ENCODE assay signal across 28 cellular contexts in the genomic region with DNA sequence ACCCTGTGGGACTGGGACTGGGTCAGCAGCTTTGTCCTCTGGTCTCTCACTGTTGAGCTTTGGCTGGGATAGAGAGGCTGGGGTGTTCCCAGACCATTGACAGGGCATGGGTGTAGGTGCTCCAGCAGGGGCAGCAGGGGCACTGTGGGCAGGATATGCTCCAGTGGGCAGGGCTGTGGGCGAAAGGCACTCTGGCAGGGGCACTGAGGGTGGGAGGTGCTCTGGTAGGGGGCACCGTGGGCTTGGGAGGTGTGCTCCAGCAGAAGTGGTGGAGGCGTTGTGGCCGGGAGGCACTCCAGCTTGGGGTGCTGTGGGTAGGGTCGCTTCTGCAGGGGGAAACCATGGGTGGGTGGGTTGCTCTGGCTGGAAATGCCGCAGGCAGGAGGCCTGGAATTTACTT.
"Had no signal": no experiment of that assay in that cellular context is flagged by ENCODE, and none has a peak within 500 bp of the region (broad histone marks: within the 10 kb centered on the region; RNA-seq: fewer than 3 reads in every experiment).

No MANE protein-coding gene starts in this region.

- H3K9ac ChIP-seq: neural progenitor cell had no signal

- H3K9me3 Mint-ChIP-seq: stimulated activated naive CD8-positive, alpha-beta T cell treated with anti-CD3 and anti-CD28 coated beads, Interleukin-15, Interleukin-2, amounts not matched to agents 100 ng/mL and 50 ng/mL, for 24 hours had no signal

- H3K36me3 ChIP-seq: left lung, lower lobe of right lung, neural progenitor cell, pancreas, prostate gland, suprapubic skin, thoracic aorta, tibial artery, uterus had no signal

- H3K27ac ChIP-seq: left lung, lower lobe of right lung, neural progenitor cell, pancreas, prostate gland, skin epidermis, suprapubic skin, thoracic aorta, tibial artery, uterus had no signal

- DNase-seq: hippocampal formation; left colon; lower lobe of right lung; mesendoderm; naive B cell; natural killer cell; nephron progenitor cell; retina; stimulated activated CD4-positive, alpha-beta T cell treated with anti-CD3 and anti-CD28 coated beads, Interleukin-12 subunit alpha, Interleukin-12 subunit beta, amount 100 ng/mL, for 4 hours; stimulated activated CD4-positive, alpha-beta T cell treated with anti-CD3 and anti-CD28 coated beads, Interleukin-15, amount 100 ng/mL, for 24 hours; stimulated activated CD4-positive, alpha-beta T cell treated with anti-CD3 and anti-CD28 coated beads, Interleukin-2, amount 100 ng/mL, for 24 hours; stimulated activated CD4-positive, alpha-beta T cell treated with anti-CD3 and anti-CD28 coated beads, Interleukin-4, amount 100 ng/mL, for 1 hour; stimulated activated naive CD4-positive, alpha-beta T cell; tibial artery; uterus had no signal

- H3K36me3 Mint-ChIP-seq: naive B cell; natural killer cell; stimulated activated effector memory CD8-positive, alpha-beta T cell treated with anti-CD3 and anti-CD28 coated beads, Interleukin-12 subunit alpha, Interleukin-12 subunit beta, amount 100 ng/mL, for 72 hours; type B pancreatic cell had no signal

- ATAC-seq: left colon; left lung; lower lobe of right lung; natural killer cell; pancreas; right cardiac atrium; sciatic nerve; stimulated activated effector memory CD8-positive, alpha-beta T cell treated with anti-CD3 and anti-CD28 coated beads, Interleukin-12 subunit alpha, Interleukin-12 subunit beta, amount 100 ng/mL, for 72 hours had no signal

- H3K4me3 Mint-ChIP-seq: mesothelial cell of epicardium; naive B cell; natural killer cell; nephron progenitor cell; neural progenitor cell; stimulated activated effector memory CD8-positive, alpha-beta T cell treated with anti-CD3 and anti-CD28 coated beads, Interleukin-12 subunit alpha, Interleukin-12 subunit beta, amount 100 ng/mL, for 72 hours; stimulated activated naive CD8-positive, alpha-beta T cell treated with anti-CD3 and anti-CD28 coated beads, Interleukin-15, Interleukin-2, amounts not matched to agents 100 ng/mL and 50 ng/mL, for 24 hours; type B pancreatic cell had no signal

- H3K27me3 ChIP-seq: left lung, neural progenitor cell, suprapubic skin, tibial artery, uterus had no signal

- H3K27ac Mint-ChIP-seq: mesothelial cell of epicardium; naive B cell; natural killer cell; nephron progenitor cell; neural progenitor cell; stimulated activated effector memory CD8-positive, alpha-beta T cell treated with anti-CD3 and anti-CD28 coated beads, Interleukin-12 subunit alpha, Interleukin-12 subunit beta, amount 100 ng/mL, for 72 hours; stimulated activated naive CD8-positive, alpha-beta T cell treated with anti-CD3 and anti-CD28 coated beads, Interleukin-15, Interleukin-2, amounts not matched to agents 100 ng/mL and 50 ng/mL, for 24 hours; type B pancreatic cell had no signal

- H2AFZ ChIP-seq: neural progenitor cell had no signal

- H3K4me1 Mint-ChIP-seq: naive B cell; natural killer cell; nephron progenitor cell; neural progenitor cell; stimulated activated effector memory CD8-positive, alpha-beta T cell treated with anti-CD3 and anti-CD28 coated beads, Interleukin-12 subunit alpha, Interleukin-12 subunit beta, amount 100 ng/mL, for 72 hours had no signal

- H3K9me3 ChIP-seq: left lung, prostate gland, suprapubic skin had no signal

- H3K4me3 ChIP-seq: left lung, lower lobe of right lung, neural progenitor cell, pancreas, prostate gland, skin epidermis, suprapubic skin, thoracic aorta, tibial artery, uterus had no signal

- H3K27me3 Mint-ChIP-seq: type B pancreatic cell had no signal

- H3K4me1 ChIP-seq: left lung, lower lobe of right lung, neural progenitor cell, pancreas, prostate gland, suprapubic skin, tibial artery, uterus had no signal

- H3K4me2 ChIP-seq: neural progenitor cell had no signal
